Comparison of ENCODE assay signal across 8 cellular contexts in genomic region chr1:113677250-113678158, GRCh38.
A peak's percentile ranks its signal among the peaks of the same experiment; 100 is the strongest.
DNase-seq lines count a peak whose midpoint lies in the region; ATAC-seq and TF ChIP-seq lines count a peak whose summit lies in the region.

No MANE protein-coding gene starts in this region.

- TF ChIP-seq CTCF in LNCAP (IDR thresholded peaks at IDR 0.05) (peak; percentile 61), esophagus muscularis mucosa (IDR thresholded peaks at IDR 0.05) (peak; percentile 59 to 61 (median 60)), nephron (IDR thresholded peaks at IDR 0.05; ENCODE audit: unreplicated experiment in 3 of 3) (peak; percentile 61 to 71 (median 66))

- peaks cover 6 to 15% (median 9%) of the 10 kb centered on the region in 4 donors for H3K36me3 ChIP-seq in esophagus muscularis mucosa

- TF ChIP-seq POLR2A in esophagus muscularis mucosa (IDR thresholded peaks at IDR 0.05; ENCODE audit: low read depth), result no peak

- WGBS in esophagus muscularis mucosa, result 41% methylated on average over 7 of the region's 7 CpGs

- H3K4me3 Mint-ChIP-seq in nephron, result peak overlapping the region in 1 of 3 experiments; percentile 20

- DNase-seq in DMS153 (lab: John Stamatoyannopoulos, UW) (peak; percentile 14), DMS153 treated with DMSO at 0.1 percent for 48 hours (lab: John Stamatoyannopoulos, UW; ENCODE audit: unreplicated experiment) (no peak), SHP77 (lab: John Stamatoyannopoulos, UW) (peak; percentile 31 to 40), esophagus muscularis mucosa (ENCODE audit: extremely low spot score) (no peak)

- intact Hi-C loops in esophagus muscularis mucosa (cut with DNase I), result loop anchor here (1.0 kb wide), 1 partner anchor 537 kb away; no protein-coding TSS in a partner anchor

- H3K9me3 Mint-ChIP-seq in nephron, result no peaks in the 10 kb centered on the region

- no peaks in the 10 kb centered on the region for H3K27me3 Mint-ChIP-seq in nephron (ENCODE audit: low read depth)

- no peak for ATAC-seq in HG03460 (IDR thresholded peaks at IDR 0.05; ENCODE audit: unreplicated experiment)
- ATAC-seq in GM21717 (IDR thresholded peaks at IDR 0.05; ENCODE audit: unreplicated experiment), result no peak

- peaks cover 6% of the 10 kb centered on the region for H3K36me3 Mint-ChIP-seq in nephron (ENCODE audit: low read depth)

- H3K9me3 ChIP-seq in esophagus muscularis mucosa, result no peaks in the 10 kb centered on the region

- peaks cover 0 to 8% (median 7%) of the 10 kb centered on the region in 4 donors for H3K4me1 ChIP-seq in esophagus muscularis mucosa

- no peak for TF ChIP-seq EP300 in esophagus muscularis mucosa (IDR thresholded peaks at IDR 0.05)

- no peak overlapping the region for H3K27ac ChIP-seq in esophagus muscularis mucosa (replicated peaks in 1 of 4)

- no peak overlapping the region for H3K4me3 ChIP-seq in esophagus muscularis mucosa

- H3K4me1 Mint-ChIP-seq in nephron, result peaks cover 16% of the 10 kb centered on the region

- no peaks in the 10 kb centered on the region for H3K27me3 ChIP-seq in esophagus muscularis mucosa

- peak overlapping the region; percentile 36 to 90 (median 69) for H3K27ac Mint-ChIP-seq in nephron

Comparison
In these comparisons a context has a peak if more than half of its experiments do, and no peak if none do; other contexts are left out.
1. DNase-seq: peak in DMS153 (single experiment) and SHP77 (2 of 2); none in DMS153 treated with DMSO at 0.1 percent for 48 hours (single experiment) and esophagus muscularis mucosa (single experiment).
2. Peak in every context shown above with its lines, with median percentiles within 50 percentile points of each other: CTCF ChIP-seq.